Comparison of ENCODE assay signal across 8 cellular contexts in the genomic region with DNA sequence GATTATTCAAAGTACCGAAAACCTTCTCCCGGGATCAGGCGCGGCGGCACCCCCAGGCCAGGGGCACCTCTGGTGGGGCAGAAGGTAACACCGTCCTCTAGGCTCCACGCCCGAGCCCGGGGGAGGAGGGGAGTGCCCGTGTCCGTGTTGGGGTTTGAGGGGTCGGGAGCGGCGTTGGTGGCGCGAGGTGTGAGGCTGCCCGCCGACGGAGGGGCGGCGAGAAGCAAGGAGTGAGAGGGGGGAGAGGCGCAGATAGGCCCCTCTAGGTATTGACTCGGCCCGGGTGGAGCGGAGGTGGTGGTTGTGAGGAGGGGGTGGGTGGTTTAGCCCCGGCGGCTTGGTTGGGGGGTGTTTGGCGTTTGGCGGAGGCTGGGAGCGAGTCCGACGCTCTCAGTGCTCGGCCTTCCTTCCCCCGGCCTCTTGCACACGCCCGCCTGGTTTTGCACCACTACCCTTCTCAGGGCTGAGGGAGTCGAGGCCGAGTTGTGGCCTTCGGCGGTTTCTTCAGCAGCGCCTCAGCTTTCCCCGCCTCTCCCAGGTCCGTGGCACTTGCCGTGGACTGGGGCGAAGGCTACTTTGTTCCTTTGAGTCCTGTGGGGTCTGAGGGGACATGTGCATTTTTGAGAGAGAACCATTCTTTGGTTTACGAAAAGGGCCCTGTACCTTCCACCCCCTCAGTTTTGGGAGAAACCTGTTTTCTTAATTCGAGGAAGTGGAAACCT. TPM values are rescaled to one million over a fixed set of nuclear protein-coding genes. Genes with fewer than 3 reads are reported as not detected.
DNase-seq lines count a peak whose midpoint lies in the region; ATAC-seq, FAIRE-seq and TF ChIP-seq lines count a peak whose summit lies in the region.

No MANE protein-coding gene starts in this region.

- peaks cover 58% of the 10 kb centered on the region for H3K79me2 ChIP-seq in K562 (ENCODE audit: control insufficient read depth, insufficient read depth, low read length)

- under 1% methylated on average over 27 of the region's 47 CpGs for WGBS in K562 (ENCODE audit: insufficient coverage, low coverage, missing lambda C conversion rate)

- POLR2A ChIA-PET in HEK293T (lab: Yijun Ruan, JAX), result interaction anchor here (0.6 to 1.4 kb wide), 3 partner anchors 223 to 1218 kb away, joined by 3 to 8 read pairs (median 3); partner anchors contain the start of gene SETD9
- POLR2A ChIA-PET in K562 (lab: Yijun Ruan, JAX), result interaction anchor here (0.6 to 1.1 kb wide), 3 partner anchors 16 to 824 kb away, joined by 3 to 4 read pairs (median 3); no protein-coding TSS in a partner anchor

- no peak for FAIRE-seq in K562 (lab: Jason Lieb, UNC)

- peaks cover 7 to 11% of the 10 kb centered on the region in 2 experiments; a peak in 4 of 5 replicates for H3K4me1 ChIP-seq in K562 (replicated peaks in 1 of 2; ENCODE audit: control insufficient read depth in 2 of 2, insufficient read depth in 2 of 2, low read length in 2 of 2)
- peaks cover 13 to 31% (median 21%) of the 10 kb centered on the region in 3 donors for H3K4me1 ChIP-seq in skeletal muscle tissue (ENCODE audit: control insufficient read depth in 3 of 3, insufficient read depth in 3 of 3, low read length in 3 of 3)

- intact Hi-C loops in K562 (cut with micrococcal nuclease), result loop anchor here (2.0 kb wide), 1 partner anchor 47 kb away; no protein-coding TSS in a partner anchor

- CTCF ChIA-PET in HEK293T (lab: Yijun Ruan, JAX) (no interaction called here), K562 (lab: Yijun Ruan, JAX; ENCODE audit: low intra/inter-chr PET ratio) (no interaction called here)

- H3K9me3 ChIP-seq in K562 (replicated peaks; ENCODE audit: control insufficient read depth, insufficient read depth, low read depth, low read length), result no peaks in the 10 kb centered on the region
- H3K9me3 ChIP-seq in skeletal muscle tissue (ENCODE audit: control insufficient read depth in 3 of 3, low read length in 3 of 3), result no peaks in the 10 kb centered on the region

- no peaks in the 10 kb centered on the region for H3K9me1 ChIP-seq in K562 (ENCODE audit: control insufficient read depth, insufficient read depth, low read length)

- TF ChIP-seq POLR2A in K562 (conservative IDR thresholded peaks at IDR 0.05), result peak; percentile 59

- no peak for TF ChIP-seq RAD21 in K562 (CRISPR knock-in tag; conservative IDR thresholded peaks at IDR 0.05 in 1 of 2, IDR thresholded peaks at IDR 0.05 in 1 of 2)

- in situ Hi-C loops in K562 (cut with MboI), result no loop called here

- TF ChIP-seq CTCF in K562 (IDR thresholded peaks at IDR 0.05 in 2 of 3, conservative IDR thresholded peaks at IDR 0.05 in 1 of 3; ENCODE audit: insufficient read depth in 2 of 3, low read depth in 1 of 3, low read length in 3 of 3), result no peak

- H3K27me3 ChIP-seq in K562 (ENCODE audit: control insufficient read depth in 2 of 2, insufficient read depth in 2 of 2, low read length in 2 of 2) (no peaks in the 10 kb centered on the region), skeletal muscle tissue (ENCODE audit: control insufficient read depth in 3 of 3, insufficient read depth in 3 of 3, low read length in 3 of 3) (no peaks in the 10 kb centered on the region)

- H3K36me3 ChIP-seq in K562 (ENCODE audit: control insufficient read depth, insufficient read depth, low read length) (peaks cover 31% of the 10 kb centered on the region), skeletal muscle tissue (ENCODE audit: control insufficient read depth in 3 of 3, insufficient read depth in 3 of 3, low read length in 3 of 3) (peaks cover 0 to 3% (median 0%) of the 10 kb centered on the region in 3 donors)

- H2AFZ ChIP-seq in K562 (ENCODE audit: low read depth, low read length), result peak overlapping the region; percentile 83

- H3K4me3 ChIP-seq in K562 (peak overlapping the region; percentile 82), skeletal muscle tissue (ENCODE audit: low read length in 3 of 3) (peak overlapping the region; percentile 95 to 96 (median 96))

- H3K27ac ChIP-seq in K562 (ENCODE audit: extremely low read depth, low read depth, low read length), result peak overlapping the region; percentile 99
- peak overlapping the region; percentile 100 for H3K27ac ChIP-seq in skeletal muscle tissue (ENCODE audit: low read depth, low read length)

- ATAC-seq in K562 (peak; percentile 34), HG02885 (IDR thresholded peaks at IDR 0.05; ENCODE audit: poor library complexity, unreplicated experiment) (no peak)

- H3K9ac ChIP-seq in K562 (ENCODE audit: insufficient read depth in 1 of 2, low read depth in 2 of 2, low read length in 2 of 2) (peak overlapping the region; percentile 97 to 100), skeletal muscle tissue (ENCODE audit: low read depth in 1 of 3, low read length in 3 of 3) (peak overlapping the region; percentile 98 to 100 (median 100))

- peaks cover 41% of the 10 kb centered on the region for H4K20me1 ChIP-seq in K562 (replicated peaks; ENCODE audit: control insufficient read depth, insufficient read depth, low read length)

- TF ChIP-seq EP300 in K562 (IDR thresholded peaks at IDR 0.05; ENCODE audit: low read length), result no peak

- no TSS peak for BruUV-seq in K562 (replicated peaks; lab: Mats Ljungman, UMichigan)

- DNase-seq in DMS53 (lab: John Stamatoyannopoulos, UW) (peak; percentile 73), DMS53 treated with DMSO at 0.1 percent for 48 hours (lab: John Stamatoyannopoulos, UW; ENCODE audit: unreplicated experiment) (no peak), HEK293T (ENCODE audit: extremely low spot score) (no peak), K562 (ENCODE audit: extremely low read depth in 1 of 4, low spot score in 3 of 4) (peak in 2 of 4 experiments; percentile 36 to 52), iPS-NIHi7 (ENCODE audit: extremely low spot score) (peak; percentile 37)

- peak overlapping the region; percentile 88 for H3K4me2 ChIP-seq in K562 (ENCODE audit: insufficient read depth, low read length)

TF ChIP-seq in HEK293T, 16 proteins besides CTCF, POLR2A, EP300 and RAD21:
- TF ChIP-seq L3MBTL2 (conservative IDR thresholded peaks at IDR 0.05), result peak; percentile 84
- TF ChIP-seq ARNT (IDR thresholded peaks at IDR 0.05), result no peak
- TF ChIP-seq NFRKB (IDR thresholded peaks at IDR 0.05), result peak; percentile 83

TF ChIP-seq in PFSK-1, 5 proteins besides CTCF, POLR2A, EP300 and RAD21:
- TF ChIP-seq FOXP2 (optimal IDR thresholded peaks at IDR 0.05; ENCODE audit: borderline replicate concordance, extremely low read depth, extremely low read length, insufficient read depth) (no peak), SIN3A (IDR thresholded peaks at IDR 0.05; ENCODE audit: borderline replicate concordance, insufficient read depth, low read length) (0 out of 2 replicates have a peak, but pooled peaks have one; percentile 23), TAF1 (IDR thresholded peaks at IDR 0.05; ENCODE audit: borderline replicate concordance, insufficient read depth, low read length) (no peak)

TF ChIP-seq in K562, 482 proteins besides CTCF, POLR2A, EP300 and RAD21 (continues in another document):
- TF ChIP-seq SUPT5H (IDR thresholded peaks at IDR 0.05) (peak; percentile 67; the same call in 1 of the 2 replicates), ERF (CRISPR knock-in tag; IDR thresholded peaks at IDR 0.05) (no peak), BRD4 (IDR thresholded peaks at IDR 0.05) (peak; percentile 92; the same call in 1 of the 2 replicates)
- TF ChIP-seq, protein P1, sequence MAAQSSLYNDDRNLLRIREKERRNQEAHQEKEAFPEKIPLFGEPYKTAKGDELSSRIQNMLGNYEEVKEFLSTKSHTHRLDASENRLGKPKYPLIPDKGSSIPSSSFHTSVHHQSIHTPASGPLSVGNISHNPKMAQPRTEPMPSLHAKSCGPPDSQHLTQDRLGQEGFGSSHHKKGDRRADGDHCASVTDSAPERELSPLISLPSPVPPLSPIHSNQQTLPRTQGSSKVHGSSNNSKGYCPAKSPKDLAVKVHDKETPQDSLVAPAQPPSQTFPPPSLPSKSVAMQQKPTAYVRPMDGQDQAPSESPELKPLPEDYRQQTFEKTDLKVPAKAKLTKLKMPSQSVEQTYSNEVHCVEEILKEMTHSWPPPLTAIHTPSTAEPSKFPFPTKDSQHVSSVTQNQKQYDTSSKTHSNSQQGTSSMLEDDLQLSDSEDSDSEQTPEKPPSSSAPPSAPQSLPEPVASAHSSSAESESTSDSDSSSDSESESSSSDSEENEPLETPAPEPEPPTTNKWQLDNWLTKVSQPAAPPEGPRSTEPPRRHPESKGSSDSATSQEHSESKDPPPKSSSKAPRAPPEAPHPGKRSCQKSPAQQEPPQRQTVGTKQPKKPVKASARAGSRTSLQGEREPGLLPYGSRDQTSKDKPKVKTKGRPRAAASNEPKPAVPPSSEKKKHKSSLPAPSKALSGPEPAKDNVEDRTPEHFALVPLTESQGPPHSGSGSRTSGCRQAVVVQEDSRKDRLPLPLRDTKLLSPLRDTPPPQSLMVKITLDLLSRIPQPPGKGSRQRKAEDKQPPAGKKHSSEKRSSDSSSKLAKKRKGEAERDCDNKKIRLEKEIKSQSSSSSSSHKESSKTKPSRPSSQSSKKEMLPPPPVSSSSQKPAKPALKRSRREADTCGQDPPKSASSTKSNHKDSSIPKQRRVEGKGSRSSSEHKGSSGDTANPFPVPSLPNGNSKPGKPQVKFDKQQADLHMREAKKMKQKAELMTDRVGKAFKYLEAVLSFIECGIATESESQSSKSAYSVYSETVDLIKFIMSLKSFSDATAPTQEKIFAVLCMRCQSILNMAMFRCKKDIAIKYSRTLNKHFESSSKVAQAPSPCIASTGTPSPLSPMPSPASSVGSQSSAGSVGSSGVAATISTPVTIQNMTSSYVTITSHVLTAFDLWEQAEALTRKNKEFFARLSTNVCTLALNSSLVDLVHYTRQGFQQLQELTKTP (IDR thresholded peaks at IDR 0.05; ENCODE audit: low read depth in 1 of 2, partially characterized antibody in 2 of 2), result peak; percentile 21 to 50

RNA-seq across cellular contexts. Expression of gene GPBP1, which starts 0.4 kb away (rescaled TPM):
- polyA plus RNA-seq in PFSK-1 (2012; ENCODE audit: insufficient read length, low read depth), result 20.4 TPM
- 38.9 and 193 TPM in 2 replicates for total RNA-seq in K562 (2011; cell fraction: chromatin; rRNA removed; ENCODE audit: low replicate concordance)
- 20.5 and 30.5 TPM in 2 replicates for total RNA-seq in K562 (2011; cell fraction: nucleolus; rRNA removed)
- total RNA-seq in K562 (2011; cell fraction: nucleoplasm; rRNA removed), result 55.7 and 82.8 TPM in 2 replicates
- total RNA-seq in K562 (2014; rRNA removed), result 61.7 and 66.2 TPM in 2 replicates
- total RNA-seq in K562 (2014; rRNA removed; fragmentation: Illumina TruSeq; extraction: Trizol), result 109 and 122 TPM in 2 replicates
- 89.1 and 97.0 TPM in 2 replicates for total RNA-seq in K562 (2015; rRNA removed; fragmentation: Illumina TruSeq; extraction: Trizol)
- total RNA-seq in K562 (2021), result 67.8 and 68.4 TPM in 2 replicates
- polyA plus RNA-seq in K562 (2011; rRNA removed), result 67.3 and 85.2 TPM in 2 replicates
- polyA plus RNA-seq in K562 (2011; cell fraction: cytosol; rRNA removed), result 6.1 and 19.2 TPM in 2 replicates
- 22.7 and 36.5 TPM in 2 replicates for polyA plus RNA-seq in K562 (2011; cell fraction: nucleus; rRNA removed)
- polyA plus RNA-seq in K562 (2012), result 51.9 and 53.1 TPM in 2 replicates
- polyA plus RNA-seq in K562 (2014; fragmentation: Illumina TruSeq; extraction: Trizol), result 70.2 and 85.7 TPM in 2 replicates
- 10 to 100 TPM; 31.0 to 40.7 TPM for polyA plus RNA-seq in K562 (2014; fragmentation: Nextera tagmentation; extraction: Ambion mirVana)
- polyA plus RNA-seq in K562 (2014; rRNA removed), result 55.2 and 64.0 TPM in 2 replicates
- 94.7 and 107 TPM in 2 replicates for polyA minus RNA-seq in K562 (2011; rRNA and poly(A)+ RNA removed)
- polyA minus RNA-seq in K562 (2011; cell fraction: cytosol; rRNA and poly(A)+ RNA removed), result 21.1 and 29.6 TPM in 2 replicates
- polyA minus RNA-seq in K562 (2011; cell fraction: nucleus; rRNA and poly(A)+ RNA removed), result 26.1 and 57.8 TPM in 2 replicates
- total RNA-seq in skeletal muscle tissue, result 71.0 TPM

Comparison
In these comparisons a context has a peak if more than half of its experiments do, and no peak if none do; other contexts are left out.
1. DNase-seq: peak in DMS53 (single experiment) and iPS-NIHi7 (single experiment); none in DMS53 treated with DMSO at 0.1 percent for 48 hours (single experiment) and HEK293T (single experiment).